ENCODE assay signal across 25 cellular contexts in genomic region chr5:44260793-44261192, GRCh38.
"Had no signal": no experiment of that assay in that cellular context is flagged by ENCODE, and none has a peak within 500 bp of the region (broad histone marks: within the 10 kb centered on the region; RNA-seq: fewer than 3 reads in every experiment).

No MANE protein-coding gene starts in this region.

- H3K36me3 ChIP-seq: esophagus muscularis mucosa, gastroesophageal sphincter, heart left ventricle, left lung, lower lobe of right lung had no signal

- H3K79me2 ChIP-seq: hepatocyte had no signal

- H3K4me3 ChIP-seq: coronary artery, dorsolateral prefrontal cortex, esophagus muscularis mucosa, gastroesophageal sphincter, heart left ventricle, hepatocyte, left lung, lower lobe of right lung, mucosa of descending colon had no signal

- H3K27me3 ChIP-seq: dorsolateral prefrontal cortex, esophagus muscularis mucosa, foreskin keratinocyte, gastroesophageal sphincter, heart left ventricle, hepatocyte, left lung had no signal

- H3K27ac ChIP-seq: coronary artery, dorsolateral prefrontal cortex, esophagus muscularis mucosa, foreskin keratinocyte, gastroesophageal sphincter, heart left ventricle, hepatocyte, left lung, lower lobe of right lung had no signal

- H2AFZ ChIP-seq: hepatocyte had no signal

- H3K4me1 ChIP-seq: esophagus muscularis mucosa, foreskin keratinocyte, gastroesophageal sphincter, heart left ventricle, left lung, lower lobe of right lung had no signal

- DNase-seq: dermis blood vessel endothelial cell; dorsolateral prefrontal cortex; effector CD4-positive, alpha-beta T cell; effector memory CD4-positive, alpha-beta T cell; foreskin keratinocyte; heart left ventricle; hypothalamus; immature natural killer cell; islet precursor cell; kidney; kidney glomerular epithelial cell; left colon; left lung; left ventricle myocardium superior; lower lobe of right lung; mesenchymal stem cell; mucosa of descending colon; naive thymus-derived CD4-positive, alpha-beta T cell had no signal

- FAIRE-seq: colon, endothelial cell of umbilical vein, frontal cortex, kidney had no signal

- H3K4me2 ChIP-seq: hepatocyte had no signal

- ATAC-seq: foreskin keratinocyte; gastroesophageal sphincter; heart left ventricle; left colon; left lung; left ventricle myocardium superior; lower lobe of right lung; mucosa of descending colon; naive thymus-derived CD4-positive, alpha-beta T cell had no signal

- H3K9me3 ChIP-seq: esophagus muscularis mucosa, gastroesophageal sphincter, heart left ventricle, left lung, lower lobe of right lung had no signal
